In the genomic region with DNA sequence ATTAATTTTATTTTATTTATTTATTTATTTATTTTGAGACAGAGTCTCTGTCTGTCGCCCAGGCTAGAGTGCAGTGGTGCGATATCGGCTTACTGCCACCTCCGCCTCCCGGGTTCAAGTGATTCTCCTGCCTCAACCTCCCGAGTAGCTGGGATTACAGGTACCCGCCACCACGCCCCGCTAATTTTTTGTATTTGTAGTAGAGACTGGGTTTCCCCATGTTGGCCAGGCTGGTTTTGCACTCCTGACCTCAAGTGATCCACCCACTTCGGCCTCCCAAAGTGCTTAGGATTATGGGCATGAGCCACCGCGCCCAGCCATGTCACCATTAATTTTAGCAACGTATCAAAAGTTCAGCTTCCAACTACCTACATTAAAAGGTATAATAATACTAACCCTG, we compare ENCODE assay signal across 11 cellular contexts. TPM values are rescaled to one million over a fixed set of nuclear protein-coding genes. Genes with fewer than 3 reads are reported as not detected.
DNase-seq lines count a peak whose midpoint lies in the region; ATAC-seq and TF ChIP-seq lines count a peak whose summit lies in the region.
"Not testable (repeated sequence)": the region's sequence is repeated elsewhere in the genome, so short reads cannot be mapped to it uniquely, and the experiment has no call there.
"Had no signal": no experiment of that assay in that cellular context is flagged by ENCODE, and none has a peak within 500 bp of the region (broad histone marks: within the 10 kb centered on the region; RNA-seq: fewer than 3 reads in every experiment).

No MANE protein-coding gene starts in this region.

- H3K27ac Mint-ChIP-seq in natural killer cell: peak overlapping the region; percentile 99

- H3K36me3 Mint-ChIP-seq in natural killer cell: not testable (repeated sequence)

- POLR2A ChIA-PET in AG04449 (lab: Yijun Ruan, JAX): not testable (repeated sequence)

- not testable (repeated sequence) for ATAC-seq in RWPE2 (ENCODE audit: low read depth)
- ATAC-seq in natural killer cell: peak in 1 of 3 donors; percentile 2

- peak overlapping the region; percentile 79 to 97 for H3K9ac ChIP-seq in duodenal mucosa (ENCODE audit: low read depth in 1 of 2, low read length in 2 of 2)

- not testable (repeated sequence) for H3K9me3 Mint-ChIP-seq in natural killer cell

- H3K27me3 Mint-ChIP-seq in natural killer cell (ENCODE audit: low read depth in 2 of 2): not testable (repeated sequence)

- intact Hi-C loops in natural killer cell (cut with micrococcal nuclease): loop anchor here (10.0 kb wide), 1 partner anchor 307 kb away; the partner anchor contains the start of gene DCK

- H3K4me3 Mint-ChIP-seq in natural killer cell: peak overlapping the region; percentile 100

- H3K4me1 ChIP-seq in HAP-1 (peaks cover 23% of the 10 kb centered on the region), RWPE2 (ENCODE audit: insufficient read depth, poor library complexity, severe bottlenecking) (peaks cover 17% of the 10 kb centered on the region), duodenal mucosa (ENCODE audit: control insufficient read depth in 1 of 2, insufficient read depth in 2 of 2, low read length in 2 of 2) (peaks cover 16 to 18% of the 10 kb centered on the region in 2 donors)
- H3K4me1 ChIP-seq in iPS DF 6.9 (ENCODE audit: control insufficient read depth, insufficient read depth, low read length): not testable (repeated sequence)

- peaks cover 33 to 36% of the 10 kb centered on the region in 2 donors for H3K4me1 Mint-ChIP-seq in natural killer cell

- H3K4me3 ChIP-seq in AG04449 (ENCODE audit: low read depth, low read length): peak overlapping the region; percentile 98
- H3K4me3 ChIP-seq in HAP-1: peak overlapping the region; percentile 85
- H3K4me3 ChIP-seq in RWPE2 (ENCODE audit: severe bottlenecking): peak overlapping the region; percentile 71
- H3K4me3 ChIP-seq in duodenal mucosa (ENCODE audit: low read depth in 1 of 2, low read length in 2 of 2): peak overlapping the region; percentile 96 to 100
- H3K4me3 ChIP-seq in iPS DF 6.9 (ENCODE audit: low read length): peak overlapping the region; percentile 73; the same call in 1 of the 2 replicates

- not testable (repeated sequence) for H3K27me3 ChIP-seq in HAP-1 (ENCODE audit: low read depth); RWPE2 (ENCODE audit: insufficient read depth, poor library complexity, severe bottlenecking); duodenal mucosa (ENCODE audit: control insufficient read depth in 1 of 2, insufficient read depth in 2 of 2, low read length in 2 of 2); iPS DF 6.9 (ENCODE audit: control insufficient read depth, insufficient read depth, low read length)

- no CpG with 5 or more reads among the region's 13 CpGs for WGBS in iPS DF 6.9 (ENCODE audit: insufficient coverage, insufficient read length)

- not testable (repeated sequence) for H3K9me3 ChIP-seq in HAP-1; RWPE2 (ENCODE audit: severe bottlenecking); duodenal mucosa (ENCODE audit: control insufficient read depth in 1 of 2, low read length in 2 of 2); iPS DF 6.9 (ENCODE audit: control insufficient read depth, insufficient read depth, low read length)

- TF ChIP-seq CTCF in AG04449 (IDR thresholded peaks at IDR 0.05; ENCODE audit: insufficient read depth, low read length, missing control alignments); RWPE2 (IDR thresholded peaks at IDR 0.05; ENCODE audit: poor library complexity, severe bottlenecking); natural killer cell (IDR thresholded peaks at IDR 0.05): not testable (repeated sequence)

- peak overlapping the region; percentile 66 for H3K27ac ChIP-seq in RWPE2 (ENCODE audit: poor library complexity, severe bottlenecking)
- peak overlapping the region; percentile 85 for H3K27ac ChIP-seq in duodenal mucosa (ENCODE audit: low read depth, low read length)
- not testable (repeated sequence) for H3K27ac ChIP-seq in iPS DF 6.9 (ENCODE audit: low read length)

- in situ Hi-C loops in HAP-1 (cut with MboI; ENCODE audit: low sequenced_read_pairs): not testable (repeated sequence)

- CTCF ChIA-PET in AG04449 (lab: Yijun Ruan, JAX): interaction anchor here (0.6 to 3.3 kb wide), 28 partner anchors 8 to 495 kb away, joined by 3 to 24 read pairs (median 4); partner anchors contain the start of genes JCHAIN and MOB1B

- DNase-seq in AG04449 (ENCODE audit: low read depth, low spot score); HAP-1 (ENCODE audit: low spot score in 2 of 2); RWPE2 (ENCODE audit: low spot score); iPS DF 6.9 (ENCODE audit: low read depth, low spot score): not testable (repeated sequence)
- DNase-seq in activated naive CD4-positive, alpha-beta T cell treated with Interleukin-2 at 50 U/mL for 16 hours: peak; percentile 28
- DNase-seq in natural killer cell: peak; percentile 35
- DNase-seq in stimulated activated CD4-positive, alpha-beta T cell treated with anti-CD3 and anti-CD28 coated beads, Interleukin-4, amount 100 ng/mL, for 24 hours: peak; percentile 17

- H3K36me3 ChIP-seq in HAP-1 (replicated peaks): peaks cover 10% of the 10 kb centered on the region
- peaks cover 25% of the 10 kb centered on the region for H3K36me3 ChIP-seq in RWPE2 (ENCODE audit: low read depth)
- H3K36me3 ChIP-seq in duodenal mucosa (ENCODE audit: control insufficient read depth in 1 of 2, insufficient read depth in 2 of 2, low read length in 2 of 2); iPS DF 6.9 (ENCODE audit: control insufficient read depth, insufficient read depth, low read length): not testable (repeated sequence)

RNA-seq across cellular contexts. Expression of gene UTP3, which starts 1.0 kb away (rescaled TPM):
- total RNA-seq in natural killer cell: 10 to 100 TPM; 22.3 to 23.1 (median 22.6) TPM

RNA-seq across cellular contexts. Expression of gene JCHAIN, which starts 21.0 kb away (rescaled TPM):
- total RNA-seq in natural killer cell: 1,000 to 10,000 TPM in 1 of 3 donors, 1 to 10 TPM in 2; 1.6 to 1,035 (median 3.5) TPM
- total RNA-seq: dermis microvascular lymphatic vessel endothelial cell, lung microvascular endothelial cell, SK-MEL-5 had no signal

RNA-seq across cellular contexts. Expression of gene RUFY3, which starts 34.4 kb away (rescaled TPM):
- 10 to 100 TPM; 31.6 to 38.1 (median 33.4) TPM for total RNA-seq in natural killer cell

RNA-seq across cellular contexts. Expression of gene ENAM, which starts 58.8 kb away (rescaled TPM):
- not detected for total RNA-seq in natural killer cell
- total RNA-seq: dermis microvascular lymphatic vessel endothelial cell, lung microvascular endothelial cell, SK-MEL-5 had no signal
